In the genomic region with DNA sequence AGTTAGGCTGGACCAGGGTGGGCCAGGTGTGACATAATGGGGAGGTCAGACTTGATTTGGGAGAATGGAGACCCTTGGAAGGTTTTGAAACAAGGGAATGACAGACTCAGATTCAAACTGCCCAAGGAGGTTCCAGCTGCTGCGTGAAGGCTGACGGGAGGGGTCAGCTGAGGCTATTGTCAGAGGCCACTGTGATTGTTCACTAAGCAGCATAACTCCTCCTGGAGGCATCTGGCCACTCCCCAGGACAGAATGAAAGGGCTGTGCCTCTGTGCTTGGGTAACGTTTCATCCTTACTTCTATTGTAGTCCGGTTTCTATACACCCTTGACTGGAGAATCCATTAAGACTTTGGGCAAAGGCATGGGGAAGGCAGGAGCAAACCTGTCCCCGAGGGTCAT, we compare ENCODE assay signal across 2 cellular contexts.
TF ChIP-seq lines count a peak whose summit lies in the region.

No MANE protein-coding gene starts in this region.

TF ChIP-seq in GM23338, 12 proteins besides CTCF, POLR2A, EP300 and RAD21 (continues in another document):
- TF ChIP-seq, protein P1, sequence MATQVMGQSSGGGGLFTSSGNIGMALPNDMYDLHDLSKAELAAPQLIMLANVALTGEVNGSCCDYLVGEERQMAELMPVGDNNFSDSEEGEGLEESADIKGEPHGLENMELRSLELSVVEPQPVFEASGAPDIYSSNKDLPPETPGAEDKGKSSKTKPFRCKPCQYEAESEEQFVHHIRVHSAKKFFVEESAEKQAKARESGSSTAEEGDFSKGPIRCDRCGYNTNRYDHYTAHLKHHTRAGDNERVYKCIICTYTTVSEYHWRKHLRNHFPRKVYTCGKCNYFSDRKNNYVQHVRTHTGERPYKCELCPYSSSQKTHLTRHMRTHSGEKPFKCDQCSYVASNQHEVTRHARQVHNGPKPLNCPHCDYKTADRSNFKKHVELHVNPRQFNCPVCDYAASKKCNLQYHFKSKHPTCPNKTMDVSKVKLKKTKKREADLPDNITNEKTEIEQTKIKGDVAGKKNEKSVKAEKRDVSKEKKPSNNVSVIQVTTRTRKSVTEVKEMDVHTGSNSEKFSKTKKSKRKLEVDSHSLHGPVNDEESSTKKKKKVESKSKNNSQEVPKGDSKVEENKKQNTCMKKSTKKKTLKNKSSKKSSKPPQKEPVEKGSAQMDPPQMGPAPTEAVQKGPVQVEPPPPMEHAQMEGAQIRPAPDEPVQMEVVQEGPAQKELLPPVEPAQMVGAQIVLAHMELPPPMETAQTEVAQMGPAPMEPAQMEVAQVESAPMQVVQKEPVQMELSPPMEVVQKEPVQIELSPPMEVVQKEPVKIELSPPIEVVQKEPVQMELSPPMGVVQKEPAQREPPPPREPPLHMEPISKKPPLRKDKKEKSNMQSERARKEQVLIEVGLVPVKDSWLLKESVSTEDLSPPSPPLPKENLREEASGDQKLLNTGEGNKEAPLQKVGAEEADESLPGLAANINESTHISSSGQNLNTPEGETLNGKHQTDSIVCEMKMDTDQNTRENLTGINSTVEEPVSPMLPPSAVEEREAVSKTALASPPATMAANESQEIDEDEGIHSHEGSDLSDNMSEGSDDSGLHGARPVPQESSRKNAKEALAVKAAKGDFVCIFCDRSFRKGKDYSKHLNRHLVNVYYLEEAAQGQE (IDR thresholded peaks at IDR 0.05; ENCODE audit: unreplicated experiment) = no peak
- TF ChIP-seq JUNB (IDR thresholded peaks at IDR 0.05; ENCODE audit: unreplicated experiment) (no peak), NANOG (IDR thresholded peaks at IDR 0.05; ENCODE audit: borderline replicate concordance) (no peak), ZNF114 (CRISPR knock-in tag; IDR thresholded peaks at IDR 0.05) (no peak), CREB1 (CRISPR knock-in tag; IDR thresholded peaks at IDR 0.05; ENCODE audit: low read depth) (no peak), ZNF331 (CRISPR knock-in tag; IDR thresholded peaks at IDR 0.05; ENCODE audit: low read depth) (no peak), EZH2phosphoT487 (IDR thresholded peaks at IDR 0.05; ENCODE audit: unreplicated experiment) (no peak), POLR2AphosphoS5 (IDR thresholded peaks at IDR 0.05; ENCODE audit: low read depth) (no peak)
- TF ChIP-seq, protein P2, sequence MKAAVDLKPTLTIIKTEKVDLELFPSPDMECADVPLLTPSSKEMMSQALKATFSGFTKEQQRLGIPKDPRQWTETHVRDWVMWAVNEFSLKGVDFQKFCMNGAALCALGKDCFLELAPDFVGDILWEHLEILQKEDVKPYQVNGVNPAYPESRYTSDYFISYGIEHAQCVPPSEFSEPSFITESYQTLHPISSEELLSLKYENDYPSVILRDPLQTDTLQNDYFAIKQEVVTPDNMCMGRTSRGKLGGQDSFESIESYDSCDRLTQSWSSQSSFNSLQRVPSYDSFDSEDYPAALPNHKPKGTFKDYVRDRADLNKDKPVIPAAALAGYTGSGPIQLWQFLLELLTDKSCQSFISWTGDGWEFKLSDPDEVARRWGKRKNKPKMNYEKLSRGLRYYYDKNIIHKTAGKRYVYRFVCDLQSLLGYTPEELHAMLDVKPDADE (IDR thresholded peaks at IDR 0.05) = no peak
- TF ChIP-seq, protein P3, sequence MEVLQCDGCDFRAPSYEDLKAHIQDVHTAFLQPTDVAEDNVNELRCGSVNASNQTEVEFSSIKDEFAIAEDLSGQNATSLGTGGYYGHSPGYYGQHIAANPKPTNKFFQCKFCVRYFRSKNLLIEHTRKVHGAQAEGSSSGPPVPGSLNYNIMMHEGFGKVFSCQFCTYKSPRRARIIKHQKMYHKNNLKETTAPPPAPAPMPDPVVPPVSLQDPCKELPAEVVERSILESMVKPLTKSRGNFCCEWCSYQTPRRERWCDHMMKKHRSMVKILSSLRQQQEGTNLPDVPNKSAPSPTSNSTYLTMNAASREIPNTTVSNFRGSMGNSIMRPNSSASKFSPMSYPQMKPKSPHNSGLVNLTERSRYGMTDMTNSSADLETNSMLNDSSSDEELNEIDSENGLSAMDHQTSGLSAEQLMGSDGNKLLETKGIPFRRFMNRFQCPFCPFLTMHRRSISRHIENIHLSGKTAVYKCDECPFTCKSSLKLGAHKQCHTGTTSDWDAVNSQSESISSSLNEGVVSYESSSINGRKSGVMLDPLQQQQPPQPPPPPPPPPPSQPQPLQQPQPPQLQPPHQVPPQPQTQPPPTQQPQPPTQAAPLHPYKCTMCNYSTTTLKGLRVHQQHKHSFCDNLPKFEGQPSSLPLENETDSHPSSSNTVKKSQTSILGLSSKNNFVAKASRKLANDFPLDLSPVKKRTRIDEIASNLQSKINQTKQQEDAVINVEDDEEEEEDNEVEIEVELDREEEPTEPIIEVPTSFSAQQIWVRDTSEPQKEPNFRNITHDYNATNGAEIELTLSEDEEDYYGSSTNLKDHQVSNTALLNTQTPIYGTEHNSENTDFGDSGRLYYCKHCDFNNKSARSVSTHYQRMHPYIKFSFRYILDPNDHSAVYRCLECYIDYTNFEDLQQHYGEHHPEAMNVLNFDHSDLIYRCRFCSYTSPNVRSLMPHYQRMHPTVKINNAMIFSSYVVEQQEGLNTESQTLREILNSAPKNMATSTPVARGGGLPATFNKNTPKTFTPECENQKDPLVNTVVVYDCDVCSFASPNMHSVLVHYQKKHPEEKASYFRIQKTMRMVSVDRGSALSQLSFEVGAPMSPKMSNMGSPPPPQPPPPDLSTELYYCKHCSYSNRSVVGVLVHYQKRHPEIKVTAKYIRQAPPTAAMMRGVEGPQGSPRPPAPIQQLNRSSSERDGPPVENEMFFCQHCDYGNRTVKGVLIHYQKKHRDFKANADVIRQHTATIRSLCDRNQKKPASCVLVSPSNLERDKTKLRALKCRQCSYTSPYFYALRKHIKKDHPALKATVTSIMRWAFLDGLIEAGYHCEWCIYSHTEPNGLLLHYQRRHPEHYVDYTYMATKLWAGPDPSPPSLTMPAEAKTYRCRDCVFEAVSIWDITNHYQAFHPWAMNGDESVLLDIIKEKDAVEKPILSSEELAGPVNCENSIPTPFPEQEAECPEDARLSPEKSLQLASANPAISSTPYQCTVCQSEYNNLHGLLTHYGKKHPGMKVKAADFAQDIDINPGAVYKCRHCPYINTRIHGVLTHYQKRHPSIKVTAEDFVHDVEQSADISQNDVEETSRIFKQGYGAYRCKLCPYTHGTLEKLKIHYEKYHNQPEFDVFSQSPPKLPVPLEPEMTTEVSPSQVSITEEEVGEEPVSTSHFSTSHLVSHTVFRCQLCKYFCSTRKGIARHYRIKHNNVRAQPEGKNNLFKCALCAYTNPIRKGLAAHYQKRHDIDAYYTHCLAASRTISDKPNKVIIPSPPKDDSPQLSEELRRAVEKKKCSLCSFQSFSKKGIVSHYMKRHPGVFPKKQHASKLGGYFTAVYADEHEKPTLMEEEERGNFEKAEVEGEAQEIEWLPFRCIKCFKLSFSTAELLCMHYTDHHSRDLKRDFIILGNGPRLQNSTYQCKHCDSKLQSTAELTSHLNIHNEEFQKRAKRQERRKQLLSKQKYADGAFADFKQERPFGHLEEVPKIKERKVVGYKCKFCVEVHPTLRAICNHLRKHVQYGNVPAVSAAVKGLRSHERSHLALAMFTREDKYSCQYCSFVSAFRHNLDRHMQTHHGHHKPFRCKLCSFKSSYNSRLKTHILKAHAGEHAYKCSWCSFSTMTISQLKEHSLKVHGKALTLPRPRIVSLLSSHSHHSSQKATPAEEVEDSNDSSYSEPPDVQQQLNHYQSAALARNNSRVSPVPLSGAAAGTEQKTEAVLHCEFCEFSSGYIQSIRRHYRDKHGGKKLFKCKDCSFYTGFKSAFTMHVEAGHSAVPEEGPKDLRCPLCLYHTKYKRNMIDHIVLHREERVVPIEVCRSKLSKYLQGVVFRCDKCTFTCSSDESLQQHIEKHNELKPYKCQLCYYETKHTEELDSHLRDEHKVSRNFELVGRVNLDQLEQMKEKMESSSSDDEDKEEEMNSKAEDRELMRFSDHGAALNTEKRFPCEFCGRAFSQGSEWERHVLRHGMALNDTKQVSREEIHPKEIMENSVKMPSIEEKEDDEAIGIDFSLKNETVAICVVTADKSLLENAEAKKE (CRISPR knock-in tag; IDR thresholded peaks at IDR 0.05) = no peak

TF ChIP-seq in H1, 55 proteins besides CTCF, POLR2A, EP300 and RAD21 (continued from another document):
- TF ChIP-seq RBBP5 (IDR thresholded peaks at IDR 0.05; ENCODE audit: borderline replicate concordance, low read depth, low read length) (no peak), JUN (IDR thresholded peaks at IDR 0.05; ENCODE audit: low read depth, low read length) (no peak), CHD1 (IDR thresholded peaks at IDR 0.05; ENCODE audit: low read depth, low read length) (no peak), RXRA (IDR thresholded peaks at IDR 0.05; ENCODE audit: insufficient read depth, low read depth, low read length) (no peak), SIX5 (IDR thresholded peaks at IDR 0.05; ENCODE audit: low read depth, low read length) (no peak), HDAC2 (IDR thresholded peaks at IDR 0.05; ENCODE audit: borderline replicate concordance in 1 of 2, low read depth in 2 of 2, low read length in 2 of 2) (no peak), TCF12 (IDR thresholded peaks at IDR 0.05; ENCODE audit: low read depth, low read length) (no peak), SUZ12 (IDR thresholded peaks at IDR 0.05; ENCODE audit: low read length) (no peak), TBP (IDR thresholded peaks at IDR 0.05; ENCODE audit: low read depth, low read length) (no peak), POLR2AphosphoS5 (IDR thresholded peaks at IDR 0.05; ENCODE audit: low read depth, low read length) (no peak), RFX5 (IDR thresholded peaks at IDR 0.05; ENCODE audit: borderline replicate concordance, low read depth, low read length) (no peak), ASH2L (IDR thresholded peaks at IDR 0.05; ENCODE audit: low read length) (no peak), CEBPB (IDR thresholded peaks at IDR 0.05; ENCODE audit: low read depth, low read length) (no peak), SIRT6 (IDR thresholded peaks at IDR 0.05; ENCODE audit: low read length) (no peak), JUND (IDR thresholded peaks at IDR 0.05; ENCODE audit: low read length) (no peak)
- TF ChIP-seq, protein P4, sequence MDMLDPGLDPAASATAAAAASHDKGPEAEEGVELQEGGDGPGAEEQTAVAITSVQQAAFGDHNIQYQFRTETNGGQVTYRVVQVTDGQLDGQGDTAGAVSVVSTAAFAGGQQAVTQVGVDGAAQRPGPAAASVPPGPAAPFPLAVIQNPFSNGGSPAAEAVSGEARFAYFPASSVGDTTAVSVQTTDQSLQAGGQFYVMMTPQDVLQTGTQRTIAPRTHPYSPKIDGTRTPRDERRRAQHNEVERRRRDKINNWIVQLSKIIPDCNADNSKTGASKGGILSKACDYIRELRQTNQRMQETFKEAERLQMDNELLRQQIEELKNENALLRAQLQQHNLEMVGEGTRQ (IDR thresholded peaks at IDR 0.05; ENCODE audit: low read length) = no peak
TF ChIP-seq in H1: peak in this region for 0.
